In genomic region chr6:170584181-170584953, GRCh38 we compare ENCODE assay signal across 1 cellular context.
A peak's percentile ranks its signal among the peaks of the same experiment; 100 is the strongest.
TF ChIP-seq lines count a peak whose summit lies in the region.

A gene with protein sequence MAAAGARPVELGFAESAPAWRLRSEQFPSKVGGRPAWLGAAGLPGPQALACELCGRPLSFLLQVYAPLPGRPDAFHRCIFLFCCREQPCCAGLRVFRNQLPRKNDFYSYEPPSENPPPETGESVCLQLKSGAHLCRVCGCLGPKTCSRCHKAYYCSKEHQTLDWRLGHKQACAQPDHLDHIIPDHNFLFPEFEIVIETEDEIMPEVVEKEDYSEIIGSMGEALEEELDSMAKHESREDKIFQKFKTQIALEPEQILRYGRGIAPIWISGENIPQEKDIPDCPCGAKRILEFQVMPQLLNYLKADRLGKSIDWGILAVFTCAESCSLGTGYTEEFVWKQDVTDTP (minus strand): TSS chr6:170584637. CDS start chr6:170584581, 56 bp downstream.

TF ChIP-seq in K562, 482 proteins besides CTCF, POLR2A, EP300 and RAD21 (continued from another document and continues in another):
- no peak; the same call in 1 of the 2 replicates for TF ChIP-seq TCF3 (CRISPR knock-in tag; IDR thresholded peaks at IDR 0.05)
- TF ChIP-seq ZZZ3 (IDR thresholded peaks at IDR 0.05), result no peak
- TF ChIP-seq ATF2 (CRISPR knock-in tag; IDR thresholded peaks at IDR 0.05), result no peak
- no peak for TF ChIP-seq DEAF1 (CRISPR knock-in tag; IDR thresholded peaks at IDR 0.05)
- TF ChIP-seq SRSF3 (IDR thresholded peaks at IDR 0.05; ENCODE audit: insufficient read depth, low read length), result no peak
- TF ChIP-seq HNRNPUL1 (IDR thresholded peaks at IDR 0.05; ENCODE audit: low read length), result no peak
- no peak for TF ChIP-seq CREBBP (IDR thresholded peaks at IDR 0.05; ENCODE audit: low read depth, low read length)
- TF ChIP-seq XRCC3 (IDR thresholded peaks at IDR 0.05), result no peak
- peak; percentile 88 for TF ChIP-seq RB1 (IDR thresholded peaks at IDR 0.05; ENCODE audit: low read depth)
- TF ChIP-seq SMAD4 (CRISPR knock-in tag; conservative IDR thresholded peaks at IDR 0.05), result peak; percentile 80
- TF ChIP-seq SRSF9 (IDR thresholded peaks at IDR 0.05; ENCODE audit: borderline replicate concordance, low read depth, low read length), result no peak
- TF ChIP-seq SMC3 (conservative IDR thresholded peaks at IDR 0.05; ENCODE audit: insufficient read depth, low read depth, low read length), result no peak
- TF ChIP-seq BRF1 (IDR thresholded peaks at IDR 0.05; ENCODE audit: borderline replicate concordance, extremely low read depth, insufficient read length), result no peak
- no peak for TF ChIP-seq ZFP30 (CRISPR knock-in tag; IDR thresholded peaks at IDR 0.05; ENCODE audit: borderline replicate concordance)
- TF ChIP-seq, protein P1, sequence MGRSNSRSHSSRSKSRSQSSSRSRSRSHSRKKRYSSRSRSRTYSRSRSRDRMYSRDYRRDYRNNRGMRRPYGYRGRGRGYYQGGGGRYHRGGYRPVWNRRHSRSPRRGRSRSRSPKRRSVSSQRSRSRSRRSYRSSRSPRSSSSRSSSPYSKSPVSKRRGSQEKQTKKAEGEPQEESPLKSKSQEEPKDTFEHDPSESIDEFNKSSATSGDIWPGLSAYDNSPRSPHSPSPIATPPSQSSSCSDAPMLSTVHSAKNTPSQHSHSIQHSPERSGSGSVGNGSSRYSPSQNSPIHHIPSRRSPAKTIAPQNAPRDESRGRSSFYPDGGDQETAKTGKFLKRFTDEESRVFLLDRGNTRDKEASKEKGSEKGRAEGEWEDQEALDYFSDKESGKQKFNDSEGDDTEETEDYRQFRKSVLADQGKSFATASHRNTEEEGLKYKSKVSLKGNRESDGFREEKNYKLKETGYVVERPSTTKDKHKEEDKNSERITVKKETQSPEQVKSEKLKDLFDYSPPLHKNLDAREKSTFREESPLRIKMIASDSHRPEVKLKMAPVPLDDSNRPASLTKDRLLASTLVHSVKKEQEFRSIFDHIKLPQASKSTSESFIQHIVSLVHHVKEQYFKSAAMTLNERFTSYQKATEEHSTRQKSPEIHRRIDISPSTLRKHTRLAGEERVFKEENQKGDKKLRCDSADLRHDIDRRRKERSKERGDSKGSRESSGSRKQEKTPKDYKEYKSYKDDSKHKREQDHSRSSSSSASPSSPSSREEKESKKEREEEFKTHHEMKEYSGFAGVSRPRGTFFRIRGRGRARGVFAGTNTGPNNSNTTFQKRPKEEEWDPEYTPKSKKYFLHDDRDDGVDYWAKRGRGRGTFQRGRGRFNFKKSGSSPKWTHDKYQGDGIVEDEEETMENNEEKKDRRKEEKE (IDR thresholded peaks at IDR 0.05; ENCODE audit: borderline replicate concordance in 1 of 2, control insufficient read depth in 1 of 2, low read depth in 2 of 2, low read length in 1 of 2), result peak in 1 of 2 experiments; percentile 97; a peak in 2 of 4 replicates
- no peak for TF ChIP-seq NCOR1 (IDR thresholded peaks at IDR 0.05)
- TF ChIP-seq MCM7 (IDR thresholded peaks at IDR 0.05), result no peak
- no peak for TF ChIP-seq USF1 (CRISPR knock-in tag; IDR thresholded peaks at IDR 0.05)
- no peak for TF ChIP-seq MCM2 (IDR thresholded peaks at IDR 0.05; ENCODE audit: low read depth)
- 0 out of 2 replicates have a peak, but pooled peaks have one; percentile 17 for TF ChIP-seq ZNF263 (CRISPR knock-in tag; IDR thresholded peaks at IDR 0.05; ENCODE audit: borderline replicate concordance)
- TF ChIP-seq L3MBTL2 (IDR thresholded peaks at IDR 0.05), result peak; percentile 63; the same call in 1 of the 2 replicates
- TF ChIP-seq, protein P2, sequence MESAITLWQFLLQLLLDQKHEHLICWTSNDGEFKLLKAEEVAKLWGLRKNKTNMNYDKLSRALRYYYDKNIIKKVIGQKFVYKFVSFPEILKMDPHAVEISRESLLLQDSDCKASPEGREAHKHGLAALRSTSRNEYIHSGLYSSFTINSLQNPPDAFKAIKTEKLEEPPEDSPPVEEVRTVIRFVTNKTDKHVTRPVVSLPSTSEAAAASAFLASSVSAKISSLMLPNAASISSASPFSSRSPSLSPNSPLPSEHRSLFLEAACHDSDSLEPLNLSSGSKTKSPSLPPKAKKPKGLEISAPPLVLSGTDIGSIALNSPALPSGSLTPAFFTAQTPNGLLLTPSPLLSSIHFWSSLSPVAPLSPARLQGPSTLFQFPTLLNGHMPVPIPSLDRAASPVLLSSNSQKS (CRISPR knock-in tag; IDR thresholded peaks at IDR 0.05), result no peak
- no peak for TF ChIP-seq CHD7 (IDR thresholded peaks at IDR 0.05; ENCODE audit: low read depth, low read length)
- TF ChIP-seq, protein P3, sequence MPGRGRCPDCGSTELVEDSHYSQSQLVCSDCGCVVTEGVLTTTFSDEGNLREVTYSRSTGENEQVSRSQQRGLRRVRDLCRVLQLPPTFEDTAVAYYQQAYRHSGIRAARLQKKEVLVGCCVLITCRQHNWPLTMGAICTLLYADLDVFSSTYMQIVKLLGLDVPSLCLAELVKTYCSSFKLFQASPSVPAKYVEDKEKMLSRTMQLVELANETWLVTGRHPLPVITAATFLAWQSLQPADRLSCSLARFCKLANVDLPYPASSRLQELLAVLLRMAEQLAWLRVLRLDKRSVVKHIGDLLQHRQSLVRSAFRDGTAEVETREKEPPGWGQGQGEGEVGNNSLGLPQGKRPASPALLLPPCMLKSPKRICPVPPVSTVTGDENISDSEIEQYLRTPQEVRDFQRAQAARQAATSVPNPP (IDR thresholded peaks at IDR 0.05; ENCODE audit: borderline replicate concordance, insufficient read depth, insufficient read length), result no peak
- TF ChIP-seq SRSF1 (IDR thresholded peaks at IDR 0.05; ENCODE audit: low read depth, low read length), result 0 out of 2 replicates have a peak, but pooled peaks have one; percentile 80
- peak; percentile 67 for TF ChIP-seq MTA3 (IDR thresholded peaks at IDR 0.05; ENCODE audit: borderline replicate concordance)
- TF ChIP-seq KLF16 (IDR thresholded peaks at IDR 0.05), result no peak
- TF ChIP-seq ELF4 (CRISPR knock-in tag; IDR thresholded peaks at IDR 0.05), result 0 out of 2 replicates have a peak, but pooled peaks have one; percentile 70
- peak; percentile 44; the same call in 1 of the 2 replicates for TF ChIP-seq MTA1 (IDR thresholded peaks at IDR 0.05; ENCODE audit: borderline replicate concordance)
- no peak for TF ChIP-seq ZNF316 (IDR thresholded peaks at IDR 0.05)
- peak; percentile 67; the same call in 1 of the 2 replicates for TF ChIP-seq SOX6 (IDR thresholded peaks at IDR 0.05)
- TF ChIP-seq PYGO2 (tag; IDR thresholded peaks at IDR 0.05), result no peak
- no peak for TF ChIP-seq ZSCAN32 (CRISPR knock-in tag; IDR thresholded peaks at IDR 0.05)
- TF ChIP-seq SAFB (IDR thresholded peaks at IDR 0.05; ENCODE audit: borderline replicate concordance, low read depth, low read length), result peak; percentile 76
- no peak for TF ChIP-seq MCM3 (IDR thresholded peaks at IDR 0.05)
- no peak for TF ChIP-seq SREBF1 (IDR thresholded peaks at IDR 0.05; ENCODE audit: borderline replicate concordance, low read depth, low read length)
- TF ChIP-seq RBM22 (IDR thresholded peaks at IDR 0.05; ENCODE audit: low read depth, low read length, poor library complexity, severe bottlenecking), result no peak
- no peak for TF ChIP-seq ZC3H8 (IDR thresholded peaks at IDR 0.05)
- TF ChIP-seq RFX1 (IDR thresholded peaks at IDR 0.05), result no peak
- TF ChIP-seq MBD2 (IDR thresholded peaks at IDR 0.05; ENCODE audit: borderline replicate concordance, low read depth), result peak; percentile 67; the same call in 1 of the 2 replicates
- TF ChIP-seq DIDO1 (tag; IDR thresholded peaks at IDR 0.05; ENCODE audit: low read depth), result no peak
- TF ChIP-seq SIN3B (IDR thresholded peaks at IDR 0.05; ENCODE audit: low read depth), result peak; percentile 92
- TF ChIP-seq ZNF384 (IDR thresholded peaks at IDR 0.05; ENCODE audit: low read depth, low read length), result no peak
